In the genomic region with DNA sequence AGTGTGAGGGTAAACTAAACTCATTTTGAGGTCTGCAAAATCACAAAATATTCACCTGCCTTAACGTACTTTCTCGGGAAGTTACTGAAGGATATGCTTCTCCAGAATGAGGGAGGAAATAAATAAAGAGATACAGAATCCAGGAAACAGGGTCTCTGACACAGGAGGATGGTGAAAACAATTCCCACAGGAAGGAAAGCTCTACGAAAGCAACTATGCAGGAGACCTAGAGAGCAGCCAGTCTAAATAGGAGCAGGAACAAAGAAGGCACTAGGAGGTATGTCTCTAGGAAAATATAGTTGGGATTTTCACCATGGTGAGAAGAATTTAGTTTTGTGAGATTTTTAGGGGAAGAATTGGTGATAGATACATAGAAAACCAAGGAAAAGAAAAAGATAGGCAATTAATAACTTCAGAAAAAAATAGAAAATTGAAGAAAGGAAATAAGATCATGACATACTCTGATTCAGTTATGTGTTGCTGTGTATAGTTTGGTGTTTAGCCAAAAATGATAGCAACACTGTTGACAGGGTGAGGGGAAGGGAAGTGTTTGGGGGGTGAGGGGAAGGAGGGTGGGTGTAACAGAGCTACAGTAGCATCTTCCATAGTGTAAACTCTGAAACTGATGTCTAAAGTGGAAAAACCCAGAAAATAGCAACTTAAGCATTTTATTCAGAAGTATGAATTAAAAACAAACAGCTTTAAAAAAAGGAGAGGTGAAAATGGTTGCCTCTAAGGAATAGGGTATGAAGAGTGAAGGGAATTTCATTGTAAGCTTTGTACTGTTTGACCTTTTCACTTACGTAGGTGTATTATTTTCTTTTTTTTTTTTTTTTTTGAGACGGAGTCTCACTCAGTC, we compare ENCODE assay signal across 1 cellular context.
TF ChIP-seq lines count a peak whose summit lies in the region.

No MANE protein-coding gene starts in this region.

TF ChIP-seq in HepG2, 621 proteins besides CTCF, POLR2A, EP300 and RAD21 (continued from another document):
- TF ChIP-seq, protein P1, sequence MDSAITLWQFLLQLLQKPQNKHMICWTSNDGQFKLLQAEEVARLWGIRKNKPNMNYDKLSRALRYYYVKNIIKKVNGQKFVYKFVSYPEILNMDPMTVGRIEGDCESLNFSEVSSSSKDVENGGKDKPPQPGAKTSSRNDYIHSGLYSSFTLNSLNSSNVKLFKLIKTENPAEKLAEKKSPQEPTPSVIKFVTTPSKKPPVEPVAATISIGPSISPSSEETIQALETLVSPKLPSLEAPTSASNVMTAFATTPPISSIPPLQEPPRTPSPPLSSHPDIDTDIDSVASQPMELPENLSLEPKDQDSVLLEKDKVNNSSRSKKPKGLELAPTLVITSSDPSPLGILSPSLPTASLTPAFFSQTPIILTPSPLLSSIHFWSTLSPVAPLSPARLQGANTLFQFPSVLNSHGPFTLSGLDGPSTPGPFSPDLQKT (CRISPR knock-in tag; IDR thresholded peaks at IDR 0.05; ENCODE audit: borderline replicate concordance): no peak
- TF ChIP-seq ZNF331 (CRISPR knock-in tag; IDR thresholded peaks at IDR 0.05) (no peak), MAFK (conservative IDR thresholded peaks at IDR 0.05 in 1 of 2, IDR thresholded peaks at IDR 0.05 in 1 of 2; ENCODE audit: low read length in 2 of 2) (peak; percentile 20 to 55; a peak in 2 of 4 replicates), TEAD2 (CRISPR knock-in tag; IDR thresholded peaks at IDR 0.05) (no peak), SMYD3 (CRISPR knock-in tag; IDR thresholded peaks at IDR 0.05) (no peak), YY1 (IDR thresholded peaks at IDR 0.05; ENCODE audit: insufficient read depth, insufficient replicate concordance, low read depth, low read length) (no peak)
